In the genomic region with DNA sequence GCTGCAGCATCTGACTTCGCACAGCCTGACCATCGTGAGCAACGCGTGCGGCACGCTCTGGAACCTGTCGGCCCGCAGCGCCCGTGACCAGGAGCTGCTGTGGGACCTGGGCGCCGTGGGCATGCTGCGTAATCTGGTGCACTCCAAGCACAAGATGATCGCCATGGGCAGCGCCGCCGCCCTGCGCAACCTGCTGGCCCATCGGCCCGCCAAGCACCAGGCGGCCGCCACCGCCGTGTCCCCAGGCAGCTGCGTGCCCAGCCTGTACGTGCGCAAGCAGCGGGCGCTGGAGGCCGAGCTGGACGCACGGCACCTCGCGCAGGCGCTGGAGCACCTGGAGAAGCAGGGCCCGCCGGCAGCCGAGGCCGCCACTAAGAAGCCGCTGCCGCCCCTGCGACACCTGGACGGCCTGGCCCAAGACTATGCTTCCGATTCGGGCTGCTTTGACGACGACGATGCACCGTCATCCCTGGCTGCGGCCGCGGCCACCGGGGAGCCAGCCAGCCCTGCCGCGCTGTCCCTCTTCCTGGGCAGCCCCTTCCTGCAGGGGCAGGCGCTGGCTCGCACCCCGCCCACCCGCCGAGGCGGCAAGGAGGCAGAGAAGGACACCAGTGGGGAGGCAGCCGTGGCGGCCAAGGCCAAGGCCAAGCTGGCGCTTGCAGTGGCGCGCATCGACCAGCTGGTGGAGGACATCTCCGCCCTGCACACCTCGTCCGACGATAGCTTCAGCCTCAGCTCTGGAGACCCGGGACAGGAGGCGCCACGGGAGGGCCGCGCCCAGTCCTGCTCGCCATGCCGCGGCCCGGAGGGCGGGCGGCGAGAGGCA, we compare ENCODE assay signal across 9 cellular contexts. TPM values are rescaled to one million over a fixed set of nuclear protein-coding genes. Genes with fewer than 3 reads are reported as not detected.
DNase-seq lines count a peak whose midpoint lies in the region; ATAC-seq and TF ChIP-seq lines count a peak whose summit lies in the region.
"Had no signal": no experiment of that assay in that cellular context is flagged by ENCODE, and none has a peak within 500 bp of the region (broad histone marks: within the 10 kb centered on the region; RNA-seq: fewer than 3 reads in every experiment).

No MANE protein-coding gene starts in this region.

- no peaks in the 10 kb centered on the region for H3K79me2 ChIP-seq in GM23248 (ENCODE audit: insufficient read depth)

- H3F3A ChIP-seq in GM23248 (ENCODE audit: insufficient read depth), result no peaks in the 10 kb centered on the region

- in situ Hi-C loops in GM23248 (cut with MboI), result no loop called here

- intact Hi-C loops in mucosa of descending colon (cut with DNase I, micrococcal nuclease), result no loop called here

- ATAC-seq in mucosa of descending colon, result peak; percentile 81
- no peak for ATAC-seq in HG02840 (IDR thresholded peaks at IDR 0.05; ENCODE audit: low FRiP score, unreplicated experiment)

- no peaks in the 10 kb centered on the region for H3K9me2 ChIP-seq in GM23248 (ENCODE audit: insufficient read depth)

- WGBS in GM23248 (ENCODE audit: low coverage in 1 of 2, low lambda C conversion rate in 2 of 2, missing lambda C conversion rate in 2 of 2), 2 experiments, result 82 to 83% methylated on average over 62 to 69 of the region's 83 CpGs

- peaks cover 2 to 22% (median 14%) of the 10 kb centered on the region in 11 experiments; a peak in 12 of 22 replicates for H3K36me3 ChIP-seq in BLaER1 treated with 17β-estradiol and CSF1 and Interleukin-3, amounts not matched to agents 10 nM and 100 nM
- no peaks in the 10 kb centered on the region for H3K36me3 ChIP-seq in mucosa of descending colon (ENCODE audit: low read depth)
- H3K36me3 ChIP-seq in GM23248 (ENCODE audit: low read depth), result no peaks in the 10 kb centered on the region

- H2AFZ ChIP-seq in GM23248, result no peak overlapping the region

- peaks cover 56 to 66% (median 61%) of the 10 kb centered on the region in 11 experiments for H3K27me3 ChIP-seq in BLaER1 treated with 17β-estradiol and CSF1 and Interleukin-3, amounts not matched to agents 10 nM and 100 nM
- no peaks in the 10 kb centered on the region; the same call in 1 of the 2 replicates for H3K27me3 ChIP-seq in GM23248 (replicated peaks; ENCODE audit: insufficient read depth)

- TF ChIP-seq CTCF in HFF-Myc (IDR thresholded peaks at IDR 0.05; ENCODE audit: low read depth, low read length, missing control alignments), result peak; percentile 36
- TF ChIP-seq CTCF in coronary artery (IDR thresholded peaks at IDR 0.05), result peak; percentile 23
- TF ChIP-seq CTCF in mucosa of descending colon (IDR thresholded peaks at IDR 0.05), result peak; percentile 37

- DNase-seq in HFF-Myc (ENCODE audit: extremely low read depth, low read depth), result no peak
- DNase-seq in coronary artery (ENCODE audit: low spot score), result no peak
- peak; percentile 65 to 80 (median 70) for DNase-seq in mucosa of descending colon
- DNase-seq in kidney glomerular epithelial cell (lab: John Stamatoyannopoulos, UW), result no peak
- DNase-seq in GM23248, result no peak
- DNase-seq in NCI-H345 treated with DMSO at 0.1 percent for 48 hours (lab: John Stamatoyannopoulos, UW; ENCODE audit: unreplicated experiment), result no peak
- DNase-seq: NCI-H2227 treated with DMSO at 0.1 percent for 48 hours had no signal

- peak overlapping the region in 7 of 11 experiments; percentile 4 to 60 (median 46); a peak in 8 of 22 replicates for H3K4me2 ChIP-seq in BLaER1 treated with 17β-estradiol and CSF1 and Interleukin-3, amounts not matched to agents 10 nM and 100 nM
- no peak overlapping the region for H3K4me2 ChIP-seq in GM23248 (ENCODE audit: unreplicated experiment)

- peaks cover 24 to 41% (median 35%) of the 10 kb centered on the region in 10 experiments for H3K4me1 ChIP-seq in BLaER1 treated with 17β-estradiol and CSF1 and Interleukin-3, amounts not matched to agents 10 nM and 100 nM
- H3K4me1 ChIP-seq in mucosa of descending colon (ENCODE audit: low read depth) (peaks cover 40% of the 10 kb centered on the region), GM23248 (ENCODE audit: insufficient read depth) (no peaks in the 10 kb centered on the region)

- H4K20me1 ChIP-seq in BLaER1 treated with 17β-estradiol and CSF1 and Interleukin-3, amounts not matched to agents 10 nM and 100 nM, result peaks cover 76 to 97% (median 82%) of the 10 kb centered on the region in 11 experiments
- H4K20me1 ChIP-seq in GM23248 (ENCODE audit: insufficient read depth), result no peaks in the 10 kb centered on the region

- no peak overlapping the region for H3K9ac ChIP-seq in BLaER1 treated with 17β-estradiol and CSF1 and Interleukin-3, amounts not matched to agents 10 nM and 100 nM
- no peak overlapping the region for H3K9ac ChIP-seq in GM23248

- H3K9me3 ChIP-seq in BLaER1 treated with 17β-estradiol and CSF1 and Interleukin-3, amounts not matched to agents 10 nM and 100 nM (replicated peaks in 1 of 11), result no peaks in the 10 kb centered on the region
- H3K9me3 ChIP-seq in mucosa of descending colon (no peaks in the 10 kb centered on the region), GM23248 (ENCODE audit: low read depth) (no peaks in the 10 kb centered on the region)

- no peak overlapping the region for H3K27ac ChIP-seq in BLaER1 treated with 17β-estradiol and CSF1 and Interleukin-3, amounts not matched to agents 10 nM and 100 nM
- H3K27ac ChIP-seq in coronary artery (no peak overlapping the region), GM23248 (no peak overlapping the region)

- H3K4me3 ChIP-seq in BLaER1 treated with 17β-estradiol and CSF1 and Interleukin-3, amounts not matched to agents 10 nM and 100 nM, result no peak overlapping the region
- H3K4me3 ChIP-seq in HFF-Myc (replicated peaks; ENCODE audit: low read depth, low read length) (no peak overlapping the region), coronary artery (no peak overlapping the region), mucosa of descending colon (no peak overlapping the region), GM23248 (no peak overlapping the region)

RNA-seq across cellular contexts. Expression of a gene that starts 13.6 kb away (rescaled TPM):
- 10 to 100 TPM; 36.7 to 48.9 (median 38.1) TPM for total RNA-seq in mucosa of descending colon
- total RNA-seq in GM23248 (2014; rRNA removed; shearing (Covaris generic)), result 35.9 and 40.2 TPM in 2 replicates
- polyA plus RNA-seq in GM23248 (2016; fragmentation: Nextera tagmentation; extraction: Ambion mirVana), result 33.2 and 34.7 TPM in 2 replicates

RNA-seq across cellular contexts. Expression of a gene that starts 15.5 kb away (rescaled TPM):
- total RNA-seq in mucosa of descending colon, result 1 to 10 TPM in 1 of 3 donors, under 1 TPM in 2; 0.23 to 5.9 (median 0.24) TPM
- 0.11 TPM in 1 of 2 replicates, not detected in the other for total RNA-seq in GM23248 (2014; rRNA removed; shearing (Covaris generic))
- 0.10 and 0.11 TPM in 2 replicates for polyA plus RNA-seq in GM23248 (2016; fragmentation: Nextera tagmentation; extraction: Ambion mirVana)

RNA-seq across cellular contexts. Expression of a gene that starts 24.7 kb away (rescaled TPM):
- total RNA-seq in mucosa of descending colon, result 1 to 10 TPM; 3.3 to 7.5 (median 4.9) TPM
- 0.13 and 0.76 TPM in 2 replicates for total RNA-seq in GM23248 (2014; rRNA removed; shearing (Covaris generic))
- 0.28 and 0.43 TPM in 2 replicates for polyA plus RNA-seq in GM23248 (2016; fragmentation: Nextera tagmentation; extraction: Ambion mirVana)

RNA-seq across cellular contexts. Expression of a gene that starts 25.6 kb away (rescaled TPM):
- 1 to 10 TPM; 2.0 to 5.1 (median 4.5) TPM for total RNA-seq in mucosa of descending colon
- 2.9 and 3.0 TPM in 2 replicates for total RNA-seq in GM23248 (2014; rRNA removed; shearing (Covaris generic))
- 4.0 and 4.3 TPM in 2 replicates for polyA plus RNA-seq in GM23248 (2016; fragmentation: Nextera tagmentation; extraction: Ambion mirVana)

RNA-seq across cellular contexts. Expression of a gene that starts 27.2 kb away (rescaled TPM):
- 100 to 1,000 TPM; 748 to 897 (median 892) TPM for total RNA-seq in mucosa of descending colon
- total RNA-seq in GM23248 (2014; rRNA removed; shearing (Covaris generic)), result 1,256 and 1,289 TPM in 2 replicates
- polyA plus RNA-seq in GM23248 (2016; fragmentation: Nextera tagmentation; extraction: Ambion mirVana), result 921 and 947 TPM in 2 replicates

Comparison
In these comparisons a context has a peak if more than half of its experiments do, and no peak if none do; other contexts are left out.
1. DNase-seq: peak in mucosa of descending colon (3 of 3); none in HFF-Myc (single experiment), coronary artery (single experiment), kidney glomerular epithelial cell (single experiment), GM23248 (single experiment) and NCI-H345 treated with DMSO at 0.1 percent for 48 hours (single experiment).
2. Peak in every context shown above with its lines, with median percentiles within 50 percentile points of each other: CTCF ChIP-seq.